9 cellular contexts compared by ENCODE assay signal in genomic region chr12:101642115-101643067, GRCh38. TPM values are rescaled to one million over a fixed set of nuclear protein-coding genes. Genes with fewer than 3 reads are reported as not detected.
DNase-seq lines count a peak whose midpoint lies in the region; ATAC-seq and TF ChIP-seq lines count a peak whose summit lies in the region.
"Had no signal": no experiment of that assay in that cellular context is flagged by ENCODE, and none has a peak within 500 bp of the region (broad histone marks: within the 10 kb centered on the region; RNA-seq: fewer than 3 reads in every experiment).

No MANE protein-coding gene starts in this region.

- H3K4me1 ChIP-seq in GM23338 (ENCODE audit: insufficient read depth) (0 out of 2 replicates have a peak, but pooled peaks cover 6% of the 10 kb centered on the region), Panc1 (ENCODE audit: control insufficient read depth, insufficient read depth, low read length) (no peaks in the 10 kb centered on the region), right cardiac atrium (ENCODE audit: control insufficient read depth, insufficient read depth, low read length) (peaks cover 6% of the 10 kb centered on the region)

- peak overlapping the region; percentile 51 for H3K4me3 ChIP-seq in GM23338
- peak overlapping the region; percentile 27 to 50 for H3K4me3 ChIP-seq in Panc1 (ENCODE audit: low read depth in 2 of 2, low read length in 2 of 2)
- peak overlapping the region; percentile 55 for H3K4me3 ChIP-seq in right cardiac atrium (ENCODE audit: low read length)

- TF ChIP-seq CTCF in GM23338 (conservative IDR thresholded peaks at IDR 0.05; ENCODE audit: low read depth in 2 of 2) = no peak
- no peak for TF ChIP-seq CTCF in Panc1 (IDR thresholded peaks at IDR 0.05)
- TF ChIP-seq CTCF in progenitor cell of endocrine pancreas (IDR thresholded peaks at IDR 0.05; ENCODE audit: unreplicated experiment) = no peak

- intact Hi-C loops in Panc1 (cut with micrococcal nuclease; ENCODE audit: unreplicated experiment) (no loop called here), right cardiac atrium (cut with DNase I) (no loop called here)

- H3K4me1 Mint-ChIP-seq in GM23338 (peaks cover 16% of the 10 kb centered on the region; the same call in 2 of the 3 replicates), progenitor cell of endocrine pancreas (ENCODE audit: low read depth) (peaks cover 3% of the 10 kb centered on the region)
- no peaks in the 10 kb centered on the region for H3K4me1 Mint-ChIP-seq in activated T-helper 17 cell treated with anti-CD3 and anti-CD28 coated beads, Interleukin-2, amount 50 U/mL, for 72 hours

- peak overlapping the region; percentile 67 for H2AFZ ChIP-seq in GM23338

- H3K27ac Mint-ChIP-seq in GM23338 = no peak overlapping the region
- peak overlapping the region; percentile 54 for H3K27ac Mint-ChIP-seq in progenitor cell of endocrine pancreas
- no peak overlapping the region for H3K27ac Mint-ChIP-seq in activated T-helper 17 cell treated with anti-CD3 and anti-CD28 coated beads, Interleukin-2, amount 50 U/mL, for 72 hours

- H4K20me1 ChIP-seq in GM23338 (replicated peaks; ENCODE audit: insufficient read depth) = no peaks in the 10 kb centered on the region

- no peaks in the 10 kb centered on the region for H3K36me3 Mint-ChIP-seq in GM23338 (ENCODE audit: low read depth)
- no peaks in the 10 kb centered on the region for H3K36me3 Mint-ChIP-seq in progenitor cell of endocrine pancreas (ENCODE audit: insufficient read depth)
- H3K36me3 Mint-ChIP-seq in activated T-helper 17 cell treated with anti-CD3 and anti-CD28 coated beads, Interleukin-2, amount 50 U/mL, for 72 hours (ENCODE audit: low read depth) = no peaks in the 10 kb centered on the region

- CTCF ChIA-PET in Panc1 (lab: Charles Lee) = no interaction called here

- peak overlapping the region; percentile 80 for H3K4me2 ChIP-seq in GM23338

- BruUV-seq in Panc1 (replicated peaks; lab: Mats Ljungman, UMichigan) = no TSS peak

- H3K27ac ChIP-seq in GM23338 (ENCODE audit: low read depth) (no peak overlapping the region), Panc1 (ENCODE audit: low read length) (no peak overlapping the region), right cardiac atrium (ENCODE audit: low read length) (no peak overlapping the region)

- 12% methylated on average over 36 of the region's 36 CpGs for WGBS in right cardiac atrium

- H3K9me3 Mint-ChIP-seq in GM23338 = no peaks in the 10 kb centered on the region
- H3K9me3 Mint-ChIP-seq in progenitor cell of endocrine pancreas (ENCODE audit: low read depth) = no peaks in the 10 kb centered on the region
- no peaks in the 10 kb centered on the region for H3K9me3 Mint-ChIP-seq in activated T-helper 17 cell treated with anti-CD3 and anti-CD28 coated beads, Interleukin-2, amount 50 U/mL, for 72 hours

- ATAC-seq in GM23338 (peak; percentile 99), Panc1 (peak; percentile 82), right cardiac atrium (no peak), HG02938 (IDR thresholded peaks at IDR 0.05; ENCODE audit: unreplicated experiment) (no peak)
- ATAC-seq in activated T-helper 17 cell treated with anti-CD3 and anti-CD28 coated beads, Interleukin-2, amount 50 U/mL, for 72 hours (replicated peaks) = no peak

- no peaks in the 10 kb centered on the region for H3K79me2 ChIP-seq in GM23338 (replicated peaks; ENCODE audit: insufficient read depth)

- H3K36me3 ChIP-seq in GM23338 (ENCODE audit: insufficient read depth) (no peaks in the 10 kb centered on the region), Panc1 (ENCODE audit: control insufficient read depth, insufficient read depth, low read length) (no peaks in the 10 kb centered on the region)

- no peaks in the 10 kb centered on the region for H3K9me2 ChIP-seq in GM23338 (ENCODE audit: insufficient read depth)

- H3K27me3 ChIP-seq in GM23338 (ENCODE audit: insufficient read depth) (peaks cover 23% of the 10 kb centered on the region), Panc1 (ENCODE audit: control insufficient read depth, insufficient read depth, low read length) (peaks cover 4% of the 10 kb centered on the region), right cardiac atrium (ENCODE audit: control insufficient read depth, insufficient read depth) (no peaks in the 10 kb centered on the region)

- POLR2A ChIA-PET in Panc1 (lab: Charles Lee) = no interaction called here

- H3K4me3 Mint-ChIP-seq in GM23338 = peak overlapping the region; percentile 65
- peak overlapping the region; percentile 67 for H3K4me3 Mint-ChIP-seq in progenitor cell of endocrine pancreas (ENCODE audit: low read depth)
- no peak overlapping the region for H3K4me3 Mint-ChIP-seq in activated T-helper 17 cell treated with anti-CD3 and anti-CD28 coated beads, Interleukin-2, amount 50 U/mL, for 72 hours

- H3F3A ChIP-seq in GM23338 (replicated peaks; ENCODE audit: low read depth) = no peaks in the 10 kb centered on the region

- in situ Hi-C loops in Panc1 (cut with HindIII; ENCODE audit: low pct_unique_long_range_greater_than_20kb, low sequenced_read_pairs) = no loop called here

- H3K27me3 Mint-ChIP-seq in GM23338 (ENCODE audit: insufficient read depth, low read depth, poor library complexity) (peaks cover 5% of the 10 kb centered on the region), progenitor cell of endocrine pancreas (peaks cover 43% of the 10 kb centered on the region)
- peaks cover 27% of the 10 kb centered on the region for H3K27me3 Mint-ChIP-seq in activated T-helper 17 cell treated with anti-CD3 and anti-CD28 coated beads, Interleukin-2, amount 50 U/mL, for 72 hours

- H3K9me3 ChIP-seq in Panc1 (ENCODE audit: control insufficient read depth, insufficient read depth, low read depth, low read length) (no peaks in the 10 kb centered on the region), right cardiac atrium (ENCODE audit: control insufficient read depth, low read length) (no peaks in the 10 kb centered on the region)

- DNase-seq in GM23338 (ENCODE audit: low spot score) (peak; percentile 94), Panc1 (ENCODE audit: low read depth, low spot score) (no peak), right cardiac atrium (peak; percentile 8 to 43 (median 41)), progenitor cell of endocrine pancreas (ENCODE audit: low spot score, unreplicated experiment) (peak; percentile 47), NOMO-1 treated with dmso at 0.1 percent for 144 hours (lab: John Stamatoyannopoulos, UW; ENCODE audit: unreplicated experiment) (no peak), COLO668 (lab: John Stamatoyannopoulos, UW; ENCODE audit: unreplicated experiment) (no peak)

TF ChIP-seq in GM23338, 12 proteins besides CTCF, POLR2A, EP300 and RAD21 (continues in another document):
- TF ChIP-seq NANOG (IDR thresholded peaks at IDR 0.05; ENCODE audit: borderline replicate concordance) = no peak
- no peak for TF ChIP-seq CREB1 (CRISPR knock-in tag; IDR thresholded peaks at IDR 0.05; ENCODE audit: low read depth)
- peak; percentile 35; the same call in 1 of the 2 replicates for TF ChIP-seq POLR2AphosphoS5 (IDR thresholded peaks at IDR 0.05; ENCODE audit: low read depth)
- TF ChIP-seq JUNB (IDR thresholded peaks at IDR 0.05; ENCODE audit: unreplicated experiment) = no peak
- no peak for TF ChIP-seq ETS1 (IDR thresholded peaks at IDR 0.05)
- TF ChIP-seq EZH2 (IDR thresholded peaks at IDR 0.05; ENCODE audit: low read depth, unreplicated experiment) = no peak
- no peak for TF ChIP-seq STAT1 (IDR thresholded peaks at IDR 0.05; ENCODE audit: unreplicated experiment)

RNA-seq across cellular contexts. Expression of gene MYBPC1, which starts 47.6 kb away (rescaled TPM):
- total RNA-seq in GM23338 (2014; rRNA removed; shearing (Covaris generic)) = 0.54 TPM in 1 of 2 replicates, not detected in the other
- polyA plus RNA-seq in GM23338 (2016; fragmentation: Nextera tagmentation; extraction: Ambion mirVana) = 0.18 TPM in 1 of 2 replicates, not detected in the other
- total RNA-seq in Panc1 (2021; ENCODE audit: unreplicated experiment) = not detected
- polyA plus RNA-seq in Panc1 (2012; ENCODE audit: insufficient read length) = not detected
- 10 to 100 TPM; 10.3 to 27.9 (median 18.8) TPM for total RNA-seq in right cardiac atrium
- 15.7 TPM for polyA plus RNA-seq in right cardiac atrium
- total RNA-seq in progenitor cell of endocrine pancreas = 0.16 TPM in 1 of 2 replicates, not detected in the other
- not detected for total RNA-seq in activated T-helper 17 cell treated with anti-CD3 and anti-CD28 coated beads, Interleukin-2, amount 50 U/mL, for 72 hours
- total RNA-seq: dermis microvascular lymphatic vessel endothelial cell had no signal

RNA-seq across cellular contexts. Expression of gene CHPT1, which starts 55.0 kb away (rescaled TPM):
- total RNA-seq in GM23338 (2014; rRNA removed; shearing (Covaris generic)) = 23.0 and 42.6 TPM in 2 replicates
- polyA plus RNA-seq in GM23338 (2016; fragmentation: Nextera tagmentation; extraction: Ambion mirVana) (22.2 and 24.1 TPM in 2 replicates), right cardiac atrium (168 TPM)
- total RNA-seq in Panc1 (2021; ENCODE audit: unreplicated experiment) (78.3 TPM), right cardiac atrium (100 to 1,000 TPM; 148 to 182 (median 165) TPM), progenitor cell of endocrine pancreas (15.2 and 18.0 TPM in 2 replicates)
- 70.3 TPM for polyA plus RNA-seq in Panc1 (2012; ENCODE audit: insufficient read length)
- 10 to 100 TPM in 1 of 2 donors, 1 to 10 TPM in 1; 3.4 to 16.0 TPM for total RNA-seq in activated T-helper 17 cell treated with anti-CD3 and anti-CD28 coated beads, Interleukin-2, amount 50 U/mL, for 72 hours

Comparison
In these comparisons a context has a peak if more than half of its experiments do, and no peak if none do; other contexts are left out.
1. ATAC-seq: peak in GM23338 (single experiment) and Panc1 (single experiment); none in right cardiac atrium (0 of 2), activated T-helper 17 cell treated with anti-CD3 and anti-CD28 coated beads, Interleukin-2, amount 50 U/mL, for 72 hours (single experiment) and HG02938 (single experiment).
2. DNase-seq: peak in GM23338 (single experiment), right cardiac atrium (3 of 3) and progenitor cell of endocrine pancreas (single experiment); none in Panc1 (single experiment), NOMO-1 treated with dmso at 0.1 percent for 144 hours (single experiment) and COLO668 (single experiment).
3. Peak in every context shown above with its lines, with median percentiles within 50 percentile points of each other: H3K4me3 ChIP-seq.